Comparison of ENCODE assay signal across 1 cellular context in genomic region chr2:46315103-46315890, GRCh38.
TF ChIP-seq lines count a peak whose summit lies in the region.

No MANE protein-coding gene starts in this region.

TF ChIP-seq in HepG2, 621 proteins besides CTCF, POLR2A, EP300 and RAD21 (continued from another document and continues in another):
- no peak for TF ChIP-seq ZNF646 (CRISPR knock-in tag; IDR thresholded peaks at IDR 0.05)
- TF ChIP-seq NR0B2 (CRISPR knock-in tag; IDR thresholded peaks at IDR 0.05): peak; percentile 89; the same call in 1 of the 2 replicates
- no peak for TF ChIP-seq PRMT3 (CRISPR knock-in tag; IDR thresholded peaks at IDR 0.05; ENCODE audit: borderline replicate concordance, low read depth)
- TF ChIP-seq ZNF569 (CRISPR knock-in tag; IDR thresholded peaks at IDR 0.05; ENCODE audit: borderline replicate concordance): no peak
- no peak for TF ChIP-seq E2F1 (CRISPR knock-in tag; IDR thresholded peaks at IDR 0.05)
- no peak for TF ChIP-seq LRRFIP1 (CRISPR knock-in tag; conservative IDR thresholded peaks at IDR 0.05)
- TF ChIP-seq ADNP (CRISPR knock-in tag; IDR thresholded peaks at IDR 0.05): no peak; the same call in 1 of the 2 replicates
- peak; percentile 58; the same call in 1 of the 2 replicates for TF ChIP-seq NCOA1 (CRISPR knock-in tag; IDR thresholded peaks at IDR 0.05)
- no peak for TF ChIP-seq ZFAT (CRISPR knock-in tag; conservative IDR thresholded peaks at IDR 0.05)
- TF ChIP-seq SRSF9 (IDR thresholded peaks at IDR 0.05; ENCODE audit: borderline replicate concordance, insufficient read depth, low read depth, low read length, poor library complexity, severe bottlenecking): no peak
- peak; percentile 53; the same call in 1 of the 2 replicates for TF ChIP-seq ZNF616 (CRISPR knock-in tag; IDR thresholded peaks at IDR 0.05; ENCODE audit: low read depth)
- TF ChIP-seq HOMEZ (CRISPR knock-in tag; IDR thresholded peaks at IDR 0.05; ENCODE audit: low read depth): peak; percentile 84
- peak; percentile 96 for TF ChIP-seq ZMYM4 (CRISPR knock-in tag; IDR thresholded peaks at IDR 0.05)
- peak; percentile 96; the same call in 1 of the 2 replicates for TF ChIP-seq ZNF614 (CRISPR knock-in tag; IDR thresholded peaks at IDR 0.05; ENCODE audit: borderline replicate concordance)
- TF ChIP-seq ZNF577 (CRISPR knock-in tag; IDR thresholded peaks at IDR 0.05; ENCODE audit: borderline replicate concordance, low read depth): no peak
- TF ChIP-seq ZNF224 (CRISPR knock-in tag; IDR thresholded peaks at IDR 0.05): no peak
- no peak for TF ChIP-seq ETV6 (CRISPR knock-in tag; conservative IDR thresholded peaks at IDR 0.05)
- TF ChIP-seq SMAD9 (CRISPR knock-in tag; IDR thresholded peaks at IDR 0.05): no peak
- TF ChIP-seq ZNF234 (CRISPR knock-in tag; conservative IDR thresholded peaks at IDR 0.05): no peak
- peak; percentile 70 for TF ChIP-seq HOXA9 (CRISPR knock-in tag; IDR thresholded peaks at IDR 0.05; ENCODE audit: borderline replicate concordance)
- TF ChIP-seq FOXA1 (IDR thresholded peaks at IDR 0.05): no peak
- TF ChIP-seq FOXA1 (CRISPR knock-in tag; IDR thresholded peaks at IDR 0.05): peak; percentile 43
- TF ChIP-seq TCF12 (IDR thresholded peaks at IDR 0.05): no peak
- TF ChIP-seq TCF12 (CRISPR knock-in tag; IDR thresholded peaks at IDR 0.05): peak; percentile 89
- TF ChIP-seq ZIK1 (CRISPR knock-in tag; IDR thresholded peaks at IDR 0.05; ENCODE audit: borderline replicate concordance, low read depth): peak; percentile 93
- TF ChIP-seq MEIS1 (CRISPR knock-in tag; IDR thresholded peaks at IDR 0.05; ENCODE audit: borderline replicate concordance): peak; percentile 70; the same call in 1 of the 2 replicates
- no peak for TF ChIP-seq ATRX (CRISPR knock-in tag; IDR thresholded peaks at IDR 0.05; ENCODE audit: borderline replicate concordance)
- TF ChIP-seq AKAP8 (CRISPR knock-in tag; IDR thresholded peaks at IDR 0.05): peak; percentile 89
- peak; percentile 90 for TF ChIP-seq TEAD3 (CRISPR knock-in tag; optimal IDR thresholded peaks at IDR 0.05; ENCODE audit: borderline replicate concordance)
- peak; percentile 93 for TF ChIP-seq ZNF275 (CRISPR knock-in tag; IDR thresholded peaks at IDR 0.05; ENCODE audit: borderline replicate concordance)
- TF ChIP-seq ZNF260 (CRISPR knock-in tag; IDR thresholded peaks at IDR 0.05; ENCODE audit: borderline replicate concordance, low read depth): no peak
- TF ChIP-seq ZBTB10 (CRISPR knock-in tag; IDR thresholded peaks at IDR 0.05; ENCODE audit: borderline replicate concordance): peak; percentile 36; the same call in 1 of the 2 replicates
- TF ChIP-seq NR2F6 (IDR thresholded peaks at IDR 0.05): no peak; the same call in none of the 2 replicates
- TF ChIP-seq NR2F6 (CRISPR knock-in tag; IDR thresholded peaks at IDR 0.05): peak; percentile 77
- peak; percentile 72; the same call in 1 of the 2 replicates for TF ChIP-seq FOXJ3 (CRISPR knock-in tag; IDR thresholded peaks at IDR 0.05; ENCODE audit: borderline replicate concordance)
- TF ChIP-seq HNRNPLL (IDR thresholded peaks at IDR 0.05; ENCODE audit: low read depth, low read length, poor library complexity, severe bottlenecking): no peak
- TF ChIP-seq ZNF75D (CRISPR knock-in tag; IDR thresholded peaks at IDR 0.05; ENCODE audit: borderline replicate concordance): no peak
- TF ChIP-seq DMAP1 (CRISPR knock-in tag; IDR thresholded peaks at IDR 0.05): peak; percentile 91
- no peak for TF ChIP-seq SUZ12 (IDR thresholded peaks at IDR 0.05; ENCODE audit: low read depth, low read length)
- peak; percentile 67; the same call in 1 of the 2 replicates for TF ChIP-seq SMYD3 (CRISPR knock-in tag; IDR thresholded peaks at IDR 0.05)
- TF ChIP-seq ZNF513 (CRISPR knock-in tag; conservative IDR thresholded peaks at IDR 0.05): no peak
- TF ChIP-seq ZBTB8A (CRISPR knock-in tag; IDR thresholded peaks at IDR 0.05; ENCODE audit: borderline replicate concordance, low read depth): no peak
- TF ChIP-seq NR2F2 (IDR thresholded peaks at IDR 0.05; ENCODE audit: borderline replicate concordance, low read depth): peak; percentile 30; the same call in 1 of the 2 replicates
- no peak for TF ChIP-seq ZNF782 (CRISPR knock-in tag; IDR thresholded peaks at IDR 0.05; ENCODE audit: borderline replicate concordance)
- TF ChIP-seq TFDP2 (CRISPR knock-in tag; IDR thresholded peaks at IDR 0.05): peak; percentile 74; the same call in 1 of the 2 replicates
- TF ChIP-seq HOXA3 (CRISPR knock-in tag; IDR thresholded peaks at IDR 0.05): peak; percentile 94
